ENCODE assay signal across 22 cellular contexts in the genomic region with DNA sequence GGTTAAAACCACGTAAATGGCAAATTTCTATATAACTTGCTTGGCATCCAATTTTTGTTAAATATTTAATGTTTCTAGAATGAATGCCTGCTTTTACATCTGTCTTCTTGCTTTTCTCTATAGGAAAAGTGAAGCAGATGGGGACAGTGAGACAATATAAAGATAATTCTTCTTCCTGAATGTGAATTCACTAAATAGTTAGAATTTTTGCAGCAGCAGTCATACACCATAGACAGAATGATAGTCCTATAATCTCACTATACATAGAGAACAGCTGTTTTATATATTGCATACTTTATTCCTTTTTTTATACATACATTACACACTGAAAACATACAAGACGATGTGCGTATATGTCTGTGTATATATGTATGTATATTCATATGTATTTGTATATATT.
"Had no signal": no experiment of that assay in that cellular context is flagged by ENCODE, and none has a peak within 500 bp of the region (broad histone marks: within the 10 kb centered on the region; RNA-seq: fewer than 3 reads in every experiment).

No MANE protein-coding gene starts in this region.

- H3K27me3 Mint-ChIP-seq: activated CD4-positive, alpha-beta T cell treated with anti-CD3 and anti-CD28 coated beads, Interleukin-2, amount 10 ng/mL, durations not matched to agents 24 days and 14 days; activated naive CD4-positive, alpha-beta T cell treated with anti-CD3 and anti-CD28 coated beads, Interleukin-2, amount 50 U/mL, for 24 hours; naive thymus-derived CD4-positive, alpha-beta T cell; progenitor cell of endocrine pancreas; stimulated activated naive CD8-positive, alpha-beta T cell treated with anti-CD3 and anti-CD28 coated beads, Interleukin-15, Interleukin-2, amounts not matched to agents 100 ng/mL and 50 ng/mL, for 24 hours had no signal

- H3K4me3 ChIP-seq: ascending aorta, breast epithelium, coronary artery, esophagus muscularis mucosa, heart left ventricle, lower lobe of right lung, spleen, tibial artery had no signal

- H3K9me3 ChIP-seq: ascending aorta, breast epithelium, esophagus muscularis mucosa, lower lobe of right lung, spleen, tibial artery had no signal

- H3K9me3 Mint-ChIP-seq: activated CD4-positive, alpha-beta T cell treated with anti-CD3 and anti-CD28 coated beads, Interleukin-2, amount 10 ng/mL, durations not matched to agents 24 days and 14 days; activated naive CD4-positive, alpha-beta T cell treated with anti-CD3 and anti-CD28 coated beads, Interleukin-2, amount 50 U/mL, for 24 hours; neural crest cell; stimulated activated naive CD8-positive, alpha-beta T cell treated with anti-CD3 and anti-CD28 coated beads, Interleukin-15, Interleukin-2, amounts not matched to agents 100 ng/mL and 50 ng/mL, for 24 hours had no signal

- H3K4me1 ChIP-seq: ascending aorta, breast epithelium, esophagus muscularis mucosa, heart left ventricle, lower lobe of right lung, spleen, tibial artery had no signal

- H3K36me3 ChIP-seq: ascending aorta, breast epithelium, esophagus muscularis mucosa, heart left ventricle, lower lobe of right lung, spleen, tibial artery had no signal

- DNase-seq: activated CD4-positive, alpha-beta T cell treated with anti-CD3 and anti-CD28 coated beads, Interleukin-2, amount 10 ng/mL, durations not matched to agents 24 days and 14 days; activated gamma-delta T cell treated with Interleukin-2 at 50 U/mL for 16 hours; activated T-cell treated with anti-CD3 and anti-CD28 coated beads, Interleukin-2, amount 50 U/mL, for 1 hour; heart left ventricle; kidney; lower lobe of right lung; naive thymus-derived CD4-positive, alpha-beta T cell; retina; spleen; stimulated activated CD4-positive, alpha-beta T cell treated with anti-CD3 and anti-CD28 coated beads, Interleukin-4, amount 100 ng/mL, for 4 hours; tibial artery had no signal

- H3K27ac Mint-ChIP-seq: activated CD4-positive, alpha-beta T cell treated with anti-CD3 and anti-CD28 coated beads, Interleukin-2, amount 10 ng/mL, durations not matched to agents 24 days and 14 days; activated naive CD4-positive, alpha-beta T cell treated with anti-CD3 and anti-CD28 coated beads, Interleukin-2, amount 50 U/mL, for 24 hours; naive thymus-derived CD4-positive, alpha-beta T cell; progenitor cell of endocrine pancreas; stimulated activated naive CD8-positive, alpha-beta T cell treated with anti-CD3 and anti-CD28 coated beads, Interleukin-15, Interleukin-2, amounts not matched to agents 100 ng/mL and 50 ng/mL, for 24 hours had no signal

- H3K27me3 ChIP-seq: ascending aorta, breast epithelium, esophagus muscularis mucosa, heart left ventricle, spleen, tibial artery had no signal

- ATAC-seq: activated CD4-positive, CD25-positive, alpha-beta regulatory T cell treated with anti-CD3 and anti-CD28 coated beads, Interleukin-2, amount 50 U/mL, for 24 hours; heart left ventricle; left lobe of liver; lower lobe of right lung; naive thymus-derived CD4-positive, alpha-beta T cell had no signal

- H3K4me3 Mint-ChIP-seq: activated CD4-positive, alpha-beta T cell treated with anti-CD3 and anti-CD28 coated beads, Interleukin-2, amount 10 ng/mL, durations not matched to agents 24 days and 14 days; activated naive CD4-positive, alpha-beta T cell treated with anti-CD3 and anti-CD28 coated beads, Interleukin-2, amount 50 U/mL, for 24 hours; naive thymus-derived CD4-positive, alpha-beta T cell; neural crest cell; stimulated activated naive CD8-positive, alpha-beta T cell treated with anti-CD3 and anti-CD28 coated beads, Interleukin-15, Interleukin-2, amounts not matched to agents 100 ng/mL and 50 ng/mL, for 24 hours had no signal

- H3K27ac ChIP-seq: ascending aorta, breast epithelium, coronary artery, esophagus muscularis mucosa, heart left ventricle, lower lobe of right lung, spleen, tibial artery, VCaP had no signal

- H3K4me1 Mint-ChIP-seq: activated CD4-positive, alpha-beta T cell treated with anti-CD3 and anti-CD28 coated beads, Interleukin-2, amount 10 ng/mL, durations not matched to agents 24 days and 14 days; activated naive CD4-positive, alpha-beta T cell treated with anti-CD3 and anti-CD28 coated beads, Interleukin-2, amount 50 U/mL, for 24 hours; naive thymus-derived CD4-positive, alpha-beta T cell had no signal
